In genomic region chr1:219210067-219210466, GRCh38 we compare ENCODE assay signal across 24 cellular contexts.
"Had no signal": no experiment of that assay in that cellular context is flagged by ENCODE, and none has a peak within 500 bp of the region (broad histone marks: within the 10 kb centered on the region; RNA-seq: fewer than 3 reads in every experiment).

No MANE protein-coding gene starts in this region.

- DNase-seq: dorsolateral prefrontal cortex; effector CD4-positive, alpha-beta T cell; foreskin fibroblast; gastrocnemius medialis; heart left ventricle; left cardiac atrium; left lung; mesenchymal stem cell; mucosa of descending colon; naive B cell; right lobe of liver; small intestine; stimulated activated CD4-positive, alpha-beta T cell treated with anti-CD3 and anti-CD28 coated beads, Interleukin-15, amount 100 ng/mL, for 24 hours; stimulated activated CD4-positive, alpha-beta T cell treated with anti-CD3 and anti-CD28 coated beads, Interleukin-2, amount 100 ng/mL, for 48 hours; stimulated activated naive B cell treated with anti-CD40 and anti-IgM and Interleukin-4, amounts not matched to agents 10 μg/mL and 1 μg/mL and 100 μg/mL, for 72 hours; upper lobe of left lung had no signal

- H3K27me3 Mint-ChIP-seq: naive B cell; natural killer cell treated with Interleukin-12 subunit alpha and Interleukin-12 subunit beta and Interleukin-15 and Interleukin-18, amount 100 ng/mL, for 72 hours; progenitor cell of endocrine pancreas; stimulated activated naive B cell treated with anti-CD40 and anti-IgM and Interleukin-4, amounts not matched to agents 10 μg/mL and 1 μg/mL and 100 μg/mL, for 72 hours; stimulated activated naive CD8-positive, alpha-beta T cell treated with anti-CD3 and anti-CD28 coated beads, Interleukin-15, Interleukin-2, amounts not matched to agents 100 ng/mL and 50 ng/mL, for 24 hours had no signal

- H3K36me3 Mint-ChIP-seq: natural killer cell treated with Interleukin-12 subunit alpha and Interleukin-12 subunit beta and Interleukin-15 and Interleukin-18, amount 100 ng/mL, for 72 hours had no signal

- H3K27ac Mint-ChIP-seq: mesothelial cell of epicardium; naive B cell; natural killer cell treated with Interleukin-12 subunit alpha and Interleukin-12 subunit beta and Interleukin-15 and Interleukin-18, amount 100 ng/mL, for 72 hours; progenitor cell of endocrine pancreas; stimulated activated naive B cell treated with anti-CD40 and anti-IgM and Interleukin-4, amounts not matched to agents 10 μg/mL and 1 μg/mL and 100 μg/mL, for 72 hours; stimulated activated naive CD8-positive, alpha-beta T cell treated with anti-CD3 and anti-CD28 coated beads, Interleukin-15, Interleukin-2, amounts not matched to agents 100 ng/mL and 50 ng/mL, for 24 hours had no signal

- H3K4me3 ChIP-seq: dorsolateral prefrontal cortex, gastrocnemius medialis, heart left ventricle, hepatocyte, left lung, mucosa of descending colon, right lobe of liver, thoracic aorta, tibial nerve, upper lobe of left lung had no signal

- H3K9me3 Mint-ChIP-seq: naive B cell; natural killer cell treated with Interleukin-12 subunit alpha and Interleukin-12 subunit beta and Interleukin-15 and Interleukin-18, amount 100 ng/mL, for 72 hours; neural crest cell; stimulated activated naive B cell treated with anti-CD40 and anti-IgM and Interleukin-4, amounts not matched to agents 10 μg/mL and 1 μg/mL and 100 μg/mL, for 72 hours had no signal

- H3K4me3 Mint-ChIP-seq: mesothelial cell of epicardium; naive B cell; natural killer cell treated with Interleukin-12 subunit alpha and Interleukin-12 subunit beta and Interleukin-15 and Interleukin-18, amount 100 ng/mL, for 72 hours; neural crest cell; stimulated activated naive B cell treated with anti-CD40 and anti-IgM and Interleukin-4, amounts not matched to agents 10 μg/mL and 1 μg/mL and 100 μg/mL, for 72 hours; stimulated activated naive CD8-positive, alpha-beta T cell treated with anti-CD3 and anti-CD28 coated beads, Interleukin-15, Interleukin-2, amounts not matched to agents 100 ng/mL and 50 ng/mL, for 24 hours had no signal
